34 cellular contexts compared by ENCODE assay signal in genomic region chr20:52102559-52102958, GRCh38.
A peak's percentile ranks its signal among the peaks of the same experiment; 100 is the strongest.
DNase-seq lines count a peak whose midpoint lies in the region; ATAC-seq, FAIRE-seq and TF ChIP-seq lines count a peak whose summit lies in the region.
"Had no signal": no experiment of that assay in that cellular context is flagged by ENCODE, and none has a peak within 500 bp of the region (broad histone marks: within the 10 kb centered on the region; RNA-seq: fewer than 3 reads in every experiment).

No MANE protein-coding gene starts in this region.

- WGBS in K562 (ENCODE audit: insufficient coverage, low coverage, missing lambda C conversion rate), result 13% methylated on average over 4 of the region's 4 CpGs
- 95% methylated on average over 4 of the region's 4 CpGs for WGBS in esophagus muscularis mucosa
- 88 to 93% (median 91%) methylated on average over 4 of the region's 4 CpGs for WGBS in adrenal gland, 4 donors

- no peak for TF ChIP-seq RAD21 in K562 (CRISPR knock-in tag; conservative IDR thresholded peaks at IDR 0.05 in 1 of 2, IDR thresholded peaks at IDR 0.05 in 1 of 2)

- H3K4me1 ChIP-seq in K562 (replicated peaks in 1 of 2; ENCODE audit: control insufficient read depth in 2 of 2, insufficient read depth in 2 of 2, low read length in 2 of 2), result peaks cover 0 to 14% of the 10 kb centered on the region in 2 experiments; a peak in 2 of 5 replicates
- H3K4me1 ChIP-seq in esophagus muscularis mucosa, result peaks cover 26 to 30% (median 30%) of the 10 kb centered on the region in 4 donors
- H3K4me1 ChIP-seq in adrenal gland (replicated peaks in 1 of 2), result peaks cover 13 to 27% of the 10 kb centered on the region in 2 donors
- H3K4me1 ChIP-seq: breast epithelium had no signal

- TF ChIP-seq POLR2A in K562 (conservative IDR thresholded peaks at IDR 0.05) (no peak), esophagus muscularis mucosa (IDR thresholded peaks at IDR 0.05; ENCODE audit: low read depth) (no peak), adrenal gland (IDR thresholded peaks at IDR 0.05) (no peak)

- H3K9me3 ChIP-seq in K562 (replicated peaks; ENCODE audit: control insufficient read depth, insufficient read depth, low read depth, low read length) (no peaks in the 10 kb centered on the region), esophagus muscularis mucosa (no peaks in the 10 kb centered on the region), adrenal gland (replicated peaks in 1 of 3) (no peaks in the 10 kb centered on the region)
- H3K9me3 ChIP-seq: breast epithelium, SJCRH30, transverse colon had no signal

- POLR2A ChIA-PET in K562 (lab: Yijun Ruan, JAX), result interaction anchor here (0.8 kb wide), 1 partner anchor 43 kb away, joined by 3 read pairs; no protein-coding TSS in a partner anchor

- H3K4me3 Mint-ChIP-seq in activated naive CD8-positive, alpha-beta T cell, result peak overlapping the region; percentile 11
- H3K4me3 Mint-ChIP-seq in activated naive CD8-positive, alpha-beta T cell treated with anti-CD3 and anti-CD28 coated beads for 36 hours, result no peak overlapping the region
- peak overlapping the region; percentile 25 for H3K4me3 Mint-ChIP-seq in mesothelial cell of epicardium
- H3K4me3 Mint-ChIP-seq: activated CD4-positive, alpha-beta T cell treated with anti-CD3 and anti-CD28 coated beads for 36 hours; activated naive CD4-positive, alpha-beta T cell treated with anti-CD3 and anti-CD28 coated beads, Interleukin-2, amount 10 ng/mL, durations not matched to agents 7 days and 5 days; activated T-helper 17 cell treated with anti-CD3 and anti-CD28 coated beads, Interleukin-2, amount 50 U/mL, for 72 hours; stimulated activated memory B cell treated with anti-CD40 and anti-IgM and Interleukin-4, amounts not matched to agents 10 μg/mL and 1 μg/mL and 100 μg/mL, for 72 hours had no signal

- peaks cover 13% of the 10 kb centered on the region for H3K27me3 Mint-ChIP-seq in activated naive CD8-positive, alpha-beta T cell
- peaks cover 41% of the 10 kb centered on the region for H3K27me3 Mint-ChIP-seq in activated naive CD8-positive, alpha-beta T cell treated with anti-CD3 and anti-CD28 coated beads for 36 hours
- peaks cover 36% of the 10 kb centered on the region for H3K27me3 Mint-ChIP-seq in mesothelial cell of epicardium (ENCODE audit: low read depth)

- peaks cover 21% of the 10 kb centered on the region for H3K4me1 Mint-ChIP-seq in activated naive CD8-positive, alpha-beta T cell (ENCODE audit: low read depth)
- peaks cover 20% of the 10 kb centered on the region for H3K4me1 Mint-ChIP-seq in activated naive CD8-positive, alpha-beta T cell treated with anti-CD3 and anti-CD28 coated beads for 36 hours
- H3K4me1 Mint-ChIP-seq in mesothelial cell of epicardium, result peaks cover 34% of the 10 kb centered on the region
- H3K4me1 Mint-ChIP-seq: activated T-helper 17 cell treated with anti-CD3 and anti-CD28 coated beads, Interleukin-2, amount 50 U/mL, for 72 hours had no signal

- no peaks in the 10 kb centered on the region for H3K79me2 ChIP-seq in K562 (ENCODE audit: control insufficient read depth, insufficient read depth, low read length)

- H3K4me2 ChIP-seq in K562 (ENCODE audit: insufficient read depth, low read length), result no peak overlapping the region

- no peaks in the 10 kb centered on the region for H4K20me1 ChIP-seq in K562 (replicated peaks; ENCODE audit: control insufficient read depth, insufficient read depth, low read length)

- H3K27ac Mint-ChIP-seq in activated naive CD8-positive, alpha-beta T cell, result no peak overlapping the region
- no peak overlapping the region for H3K27ac Mint-ChIP-seq in activated naive CD8-positive, alpha-beta T cell treated with anti-CD3 and anti-CD28 coated beads for 36 hours
- H3K27ac Mint-ChIP-seq in mesothelial cell of epicardium, result no peak overlapping the region
- H3K27ac Mint-ChIP-seq: activated CD4-positive, alpha-beta T cell treated with anti-CD3 and anti-CD28 coated beads for 36 hours; activated CD8-positive, alpha-beta T cell treated with anti-CD3 and anti-CD28 coated beads for 36 hours; activated naive CD4-positive, alpha-beta T cell treated with anti-CD3 and anti-CD28 coated beads, Interleukin-2, amount 10 ng/mL, durations not matched to agents 7 days and 5 days; activated T-helper 17 cell treated with anti-CD3 and anti-CD28 coated beads, Interleukin-2, amount 50 U/mL, for 72 hours; CD4-positive, alpha-beta memory T cell; stimulated activated memory B cell treated with anti-CD40 and anti-IgM and Interleukin-4, amounts not matched to agents 10 μg/mL and 1 μg/mL and 100 μg/mL, for 72 hours had no signal

- intact Hi-C loops in K562 (cut with micrococcal nuclease), result no loop called here
- intact Hi-C loops in esophagus muscularis mucosa (cut with DNase I), result no loop called here
- intact Hi-C loops in dorsolateral prefrontal cortex (cut with DNase I), result no loop called here
- intact Hi-C loops in adrenal gland (cut with DNase I), result no loop called here

- no TSS peak for BruUV-seq in K562 (replicated peaks; lab: Mats Ljungman, UMichigan)

- no peak for TF ChIP-seq CTCF in K562 (IDR thresholded peaks at IDR 0.05 in 2 of 3, conservative IDR thresholded peaks at IDR 0.05 in 1 of 3; ENCODE audit: insufficient read depth in 2 of 3, low read depth in 1 of 3, low read length in 3 of 3)
- TF ChIP-seq CTCF in mesothelial cell of epicardium (IDR thresholded peaks at IDR 0.05; ENCODE audit: unreplicated experiment), result no peak
- no peak for TF ChIP-seq CTCF in esophagus muscularis mucosa (IDR thresholded peaks at IDR 0.05)
- TF ChIP-seq CTCF in dorsolateral prefrontal cortex (IDR thresholded peaks at IDR 0.05 in 54 of 56, conservative IDR thresholded peaks at IDR 0.05 in 2 of 56; ENCODE audit: low read depth in 1 of 56, partially characterized antibody in 56 of 56), result no peak
- TF ChIP-seq CTCF in adrenal gland (IDR thresholded peaks at IDR 0.05), result no peak

- no peak overlapping the region for H3K9ac ChIP-seq in K562 (ENCODE audit: insufficient read depth in 1 of 2, low read depth in 2 of 2, low read length in 2 of 2)

- TF ChIP-seq EP300 in K562 (IDR thresholded peaks at IDR 0.05; ENCODE audit: low read length) (no peak), esophagus muscularis mucosa (IDR thresholded peaks at IDR 0.05) (no peak)

- CTCF ChIA-PET in K562 (lab: Yijun Ruan, JAX; ENCODE audit: low intra/inter-chr PET ratio), result no interaction called here

- FAIRE-seq in K562 (lab: Jason Lieb, UNC), result no peak
- FAIRE-seq: GM12878, GM19239 had no signal

- no peaks in the 10 kb centered on the region for H3K9me1 ChIP-seq in K562 (ENCODE audit: control insufficient read depth, insufficient read depth, low read length)

- in situ Hi-C loops in K562 (cut with MboI), result no loop called here

- H3K27ac ChIP-seq in K562 (ENCODE audit: extremely low read depth, low read depth, low read length) (no peak overlapping the region), esophagus muscularis mucosa (replicated peaks in 1 of 4) (no peak overlapping the region), dorsolateral prefrontal cortex (no peak overlapping the region), adrenal gland (no peak overlapping the region)
- H3K27ac ChIP-seq: 22Rv1, breast epithelium, epithelial cell of prostate, SJCRH30, skin epidermis, transverse colon had no signal

- H3K4me3 ChIP-seq in K562 (no peak overlapping the region), esophagus muscularis mucosa (no peak overlapping the region), dorsolateral prefrontal cortex (no peak overlapping the region), adrenal gland (no peak overlapping the region)
- H3K4me3 ChIP-seq: breast epithelium, GM12878, SJCRH30, transverse colon had no signal

- H2AFZ ChIP-seq in K562 (ENCODE audit: low read depth, low read length), result no peak overlapping the region

- no peak for DNase-seq in activated naive CD8-positive, alpha-beta T cell treated with anti-CD3 and anti-CD28 coated beads for 36 hours
- DNase-seq in K562 (ENCODE audit: extremely low read depth in 1 of 4, low spot score in 3 of 4) (no peak), mesothelial cell of epicardium (ENCODE audit: low spot score in 2 of 2, unreplicated experiment in 2 of 2) (no peak), esophagus muscularis mucosa (ENCODE audit: extremely low spot score) (no peak), dorsolateral prefrontal cortex (no peak), adrenal gland (no peak)
- DNase-seq in NK-92 treated with Interleukin-12 subunit alpha and Interleukin-12 subunit beta, amount 100 ng/mL, for 24 hours (lab: John Stamatoyannopoulos, UW), result no peak
- DNase-seq: activated CD4-positive, alpha-beta T cell treated with anti-CD3 and anti-CD28 coated beads for 36 hours; activated CD8-positive, alpha-beta T cell treated with anti-CD3 and anti-CD28 coated beads for 36 hours; activated naive CD4-positive, alpha-beta T cell treated with anti-CD3 and anti-CD28 coated beads, Interleukin-2, amount 10 ng/mL, durations not matched to agents 7 days and 5 days; amygdala; CD4-positive, alpha-beta memory T cell; H7; kidney glomerular epithelial cell; midbrain; naive B cell; NCI-H1694; NCI-H446; NCI-H774; retina; RPMI8226; SJCRH30; SW 1271; T-helper 9 cell; transverse colon had no signal

- H3K36me3 Mint-ChIP-seq in activated naive CD8-positive, alpha-beta T cell, result peaks cover 2% of the 10 kb centered on the region
- H3K36me3 Mint-ChIP-seq in activated naive CD8-positive, alpha-beta T cell treated with anti-CD3 and anti-CD28 coated beads for 36 hours, result peaks cover 4% of the 10 kb centered on the region
- no peaks in the 10 kb centered on the region for H3K36me3 Mint-ChIP-seq in mesothelial cell of epicardium
- H3K36me3 Mint-ChIP-seq: activated naive CD4-positive, alpha-beta T cell treated with anti-CD3 and anti-CD28 coated beads, Interleukin-2, amount 10 ng/mL, durations not matched to agents 7 days and 5 days had no signal

- H3K36me3 ChIP-seq in K562 (ENCODE audit: control insufficient read depth, insufficient read depth, low read length) (no peaks in the 10 kb centered on the region), esophagus muscularis mucosa (peaks cover 0 to 10% (median 0%) of the 10 kb centered on the region in 4 donors), adrenal gland (replicated peaks in 1 of 2) (no peaks in the 10 kb centered on the region)
- H3K36me3 ChIP-seq: breast epithelium, SJCRH30, transverse colon had no signal

- ATAC-seq in K562, result no peak
- ATAC-seq: activated CD4-positive, alpha-beta T cell treated with anti-CD3 and anti-CD28 coated beads for 36 hours; activated CD8-positive, alpha-beta T cell treated with anti-CD3 and anti-CD28 coated beads for 36 hours; activated T-helper 17 cell treated with anti-CD3 and anti-CD28 coated beads, Interleukin-2, amount 50 U/mL, for 72 hours; GM12878; stimulated activated memory B cell treated with anti-CD40 and anti-IgM and Interleukin-4, amounts not matched to agents 10 μg/mL and 1 μg/mL and 100 μg/mL, for 72 hours had no signal

- no peaks in the 10 kb centered on the region for H3K9me3 Mint-ChIP-seq in activated naive CD8-positive, alpha-beta T cell (ENCODE audit: low read depth)
- H3K9me3 Mint-ChIP-seq in activated naive CD8-positive, alpha-beta T cell treated with anti-CD3 and anti-CD28 coated beads for 36 hours, result peaks cover 2% of the 10 kb centered on the region
- no peaks in the 10 kb centered on the region for H3K9me3 Mint-ChIP-seq in mesothelial cell of epicardium
- H3K9me3 Mint-ChIP-seq: activated CD8-positive, alpha-beta T cell treated with anti-CD3 and anti-CD28 coated beads for 36 hours; activated naive CD4-positive, alpha-beta T cell treated with anti-CD3 and anti-CD28 coated beads, Interleukin-2, amount 10 ng/mL, durations not matched to agents 7 days and 5 days; activated T-helper 17 cell treated with anti-CD3 and anti-CD28 coated beads, Interleukin-2, amount 50 U/mL, for 72 hours; CD4-positive, alpha-beta memory T cell; stimulated activated memory B cell treated with anti-CD40 and anti-IgM and Interleukin-4, amounts not matched to agents 10 μg/mL and 1 μg/mL and 100 μg/mL, for 72 hours had no signal

- peaks cover 0 to 11% of the 10 kb centered on the region in 2 experiments; a peak in 3 of 5 replicates for H3K27me3 ChIP-seq in K562 (ENCODE audit: control insufficient read depth in 2 of 2, insufficient read depth in 2 of 2, low read length in 2 of 2)
- H3K27me3 ChIP-seq in esophagus muscularis mucosa, result peaks cover 0 to 41% (median 23%) of the 10 kb centered on the region in 4 donors
- peaks cover 0 to 36% (median 23%) of the 10 kb centered on the region in 45 donors for H3K27me3 ChIP-seq in dorsolateral prefrontal cortex
- H3K27me3 ChIP-seq in adrenal gland, result peaks cover 32% of the 10 kb centered on the region
- H3K27me3 ChIP-seq: SJCRH30 had no signal
